In the genomic region with DNA sequence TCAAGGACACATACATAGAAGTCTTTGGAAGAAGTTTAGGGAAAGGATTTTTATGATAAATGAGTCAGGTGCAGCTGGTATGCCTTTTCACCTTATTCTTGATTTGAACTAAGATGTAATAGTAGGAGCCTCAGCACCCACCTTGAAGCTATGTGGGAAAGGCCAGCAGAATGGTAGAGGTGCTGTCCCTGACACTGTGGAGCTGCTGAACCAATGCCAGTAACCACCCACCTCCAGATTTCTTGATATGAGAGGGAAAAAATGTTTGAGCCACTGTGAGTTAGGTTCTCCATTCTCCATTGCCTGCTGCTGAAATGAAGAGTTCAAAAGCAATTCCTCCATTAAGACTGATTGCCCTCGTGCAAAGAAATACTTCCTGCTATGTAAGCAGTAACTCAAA, we compare ENCODE assay signal across 1 cellular context.
TF ChIP-seq lines count a peak whose summit lies in the region.

No MANE protein-coding gene starts in this region.

TF ChIP-seq in HCT116, 20 proteins besides CTCF, POLR2A, EP300 and RAD21 (continued from another document):
- TF ChIP-seq, protein P1, sequence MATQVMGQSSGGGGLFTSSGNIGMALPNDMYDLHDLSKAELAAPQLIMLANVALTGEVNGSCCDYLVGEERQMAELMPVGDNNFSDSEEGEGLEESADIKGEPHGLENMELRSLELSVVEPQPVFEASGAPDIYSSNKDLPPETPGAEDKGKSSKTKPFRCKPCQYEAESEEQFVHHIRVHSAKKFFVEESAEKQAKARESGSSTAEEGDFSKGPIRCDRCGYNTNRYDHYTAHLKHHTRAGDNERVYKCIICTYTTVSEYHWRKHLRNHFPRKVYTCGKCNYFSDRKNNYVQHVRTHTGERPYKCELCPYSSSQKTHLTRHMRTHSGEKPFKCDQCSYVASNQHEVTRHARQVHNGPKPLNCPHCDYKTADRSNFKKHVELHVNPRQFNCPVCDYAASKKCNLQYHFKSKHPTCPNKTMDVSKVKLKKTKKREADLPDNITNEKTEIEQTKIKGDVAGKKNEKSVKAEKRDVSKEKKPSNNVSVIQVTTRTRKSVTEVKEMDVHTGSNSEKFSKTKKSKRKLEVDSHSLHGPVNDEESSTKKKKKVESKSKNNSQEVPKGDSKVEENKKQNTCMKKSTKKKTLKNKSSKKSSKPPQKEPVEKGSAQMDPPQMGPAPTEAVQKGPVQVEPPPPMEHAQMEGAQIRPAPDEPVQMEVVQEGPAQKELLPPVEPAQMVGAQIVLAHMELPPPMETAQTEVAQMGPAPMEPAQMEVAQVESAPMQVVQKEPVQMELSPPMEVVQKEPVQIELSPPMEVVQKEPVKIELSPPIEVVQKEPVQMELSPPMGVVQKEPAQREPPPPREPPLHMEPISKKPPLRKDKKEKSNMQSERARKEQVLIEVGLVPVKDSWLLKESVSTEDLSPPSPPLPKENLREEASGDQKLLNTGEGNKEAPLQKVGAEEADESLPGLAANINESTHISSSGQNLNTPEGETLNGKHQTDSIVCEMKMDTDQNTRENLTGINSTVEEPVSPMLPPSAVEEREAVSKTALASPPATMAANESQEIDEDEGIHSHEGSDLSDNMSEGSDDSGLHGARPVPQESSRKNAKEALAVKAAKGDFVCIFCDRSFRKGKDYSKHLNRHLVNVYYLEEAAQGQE (IDR thresholded peaks at IDR 0.05; ENCODE audit: low read depth): no peak
TF ChIP-seq in HCT116: peak in this region for 0.
